ENCODE assay signal across 1 cellular context in the genomic region with DNA sequence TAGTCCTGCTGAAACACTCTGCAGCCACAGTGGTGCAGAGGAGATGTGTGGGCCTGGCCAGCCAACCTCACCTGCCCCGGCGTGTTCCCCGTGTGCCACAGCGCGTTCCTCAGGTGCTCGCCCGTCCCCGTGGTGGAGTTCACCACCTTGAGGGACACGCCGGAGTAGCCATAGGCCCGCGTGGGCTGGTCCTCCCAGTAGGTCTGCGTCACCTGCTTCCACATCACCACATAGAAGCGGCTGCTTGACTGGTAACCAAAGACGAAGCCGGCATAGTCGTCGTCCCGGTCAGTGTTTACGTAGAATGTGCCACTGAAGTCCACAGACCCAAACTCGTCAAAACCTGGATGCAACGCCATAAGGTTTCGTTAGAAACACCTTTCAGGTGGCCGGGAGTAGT.
TF ChIP-seq lines count a peak whose summit lies in the region.

No MANE protein-coding gene starts in this region.

TF ChIP-seq in SK-N-SH treated with all-trans-retinoic acid at 6 μM for 48 hours, 23 proteins besides CTCF, POLR2A, EP300 and RAD21 (continued from another document):
- no peak for TF ChIP-seq POU6F1 (CRISPR knock-in tag; IDR thresholded peaks at IDR 0.05; ENCODE audit: borderline replicate concordance, low read depth)
- TF ChIP-seq ZC3H10 (CRISPR knock-in tag; IDR thresholded peaks at IDR 0.05): no peak
- no peak for TF ChIP-seq RARB (CRISPR knock-in tag; IDR thresholded peaks at IDR 0.05)
- TF ChIP-seq SNAI2 (CRISPR knock-in tag; IDR thresholded peaks at IDR 0.05): no peak
